In the genomic region with DNA sequence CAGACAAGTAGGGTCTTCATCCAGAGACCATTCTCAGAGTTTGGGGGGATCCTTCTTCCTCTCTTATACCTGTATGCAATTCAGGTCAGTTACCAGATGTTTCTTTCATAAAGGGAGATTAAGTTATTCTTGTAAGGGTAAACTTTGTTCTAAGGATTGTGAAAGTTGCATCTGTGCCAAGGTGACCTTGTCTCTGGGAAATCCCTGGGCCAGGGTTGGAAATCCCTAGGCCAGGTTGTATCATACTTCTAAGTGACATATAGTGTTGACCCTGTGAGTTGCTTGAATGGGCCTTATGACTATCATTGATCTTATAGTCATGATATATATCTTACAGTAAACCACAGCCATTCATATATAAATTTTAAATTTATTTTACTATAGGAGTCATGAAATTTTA, we compare ENCODE assay signal across 25 cellular contexts.
"Had no signal": no experiment of that assay in that cellular context is flagged by ENCODE, and none has a peak within 500 bp of the region (broad histone marks: within the 10 kb centered on the region; RNA-seq: fewer than 3 reads in every experiment).

No MANE protein-coding gene starts in this region.

- H3K27ac Mint-ChIP-seq: dendritic cell treated with granulocyte-macrophage colony-stimulating factor and Interleukin-4, amounts not matched to agents 40 ng/mL and 50 ng/mL, for 4 days; effector memory CD8-positive, alpha-beta T cell; endodermal cell had no signal

- H3K4me3 ChIP-seq: colonic mucosa, coronary artery, dorsolateral prefrontal cortex, esophagus muscularis mucosa, esophagus squamous epithelium, gastrocnemius medialis, gastroesophageal sphincter, heart left ventricle, heart right ventricle had no signal

- H3K27ac ChIP-seq: colonic mucosa, coronary artery, dorsolateral prefrontal cortex, epithelial cell of prostate, esophagus muscularis mucosa, esophagus squamous epithelium, foreskin keratinocyte, gastrocnemius medialis, gastroesophageal sphincter, heart left ventricle, heart right ventricle had no signal

- H3K27me3 ChIP-seq: colonic mucosa, esophagus muscularis mucosa, esophagus squamous epithelium, foreskin keratinocyte, gastrocnemius medialis, gastroesophageal sphincter, heart right ventricle had no signal

- H3K4me1 Mint-ChIP-seq: endodermal cell had no signal

- H3K9me3 ChIP-seq: colonic mucosa, esophagus muscularis mucosa, esophagus squamous epithelium, gastrocnemius medialis, gastroesophageal sphincter, heart left ventricle, heart right ventricle had no signal

- ATAC-seq: effector memory CD8-positive, alpha-beta T cell; esophagus mucosa; gastrocnemius medialis; gastroesophageal sphincter; heart left ventricle; heart right ventricle had no signal

- H3K27me3 Mint-ChIP-seq: dendritic cell treated with granulocyte-macrophage colony-stimulating factor and Interleukin-4, amounts not matched to agents 40 ng/mL and 50 ng/mL, for 4 days; effector memory CD8-positive, alpha-beta T cell had no signal

- DNase-seq: colonic mucosa; cortex of kidney; dermis blood vessel endothelial cell; dorsolateral prefrontal cortex; effector CD4-positive, alpha-beta T cell; effector CD8-positive, alpha-beta T cell; effector memory CD4-positive, alpha-beta T cell; effector memory CD8-positive, alpha-beta T cell; endodermal cell; erythroblast; esophagus squamous epithelium; foreskin fibroblast; foreskin melanocyte; gastrocnemius medialis; glutamatergic neuron; head of caudate nucleus; heart left ventricle; heart right ventricle had no signal

- H3K4me3 Mint-ChIP-seq: dendritic cell treated with granulocyte-macrophage colony-stimulating factor and Interleukin-4, amounts not matched to agents 40 ng/mL and 50 ng/mL, for 4 days; effector memory CD8-positive, alpha-beta T cell; endodermal cell had no signal

- H3K4me1 ChIP-seq: colonic mucosa, esophagus squamous epithelium, foreskin keratinocyte, gastrocnemius medialis, gastroesophageal sphincter, heart left ventricle, heart right ventricle had no signal

- H3K36me3 ChIP-seq: colonic mucosa, esophagus muscularis mucosa, esophagus squamous epithelium, gastrocnemius medialis, gastroesophageal sphincter, heart left ventricle, heart right ventricle had no signal
